20 cellular contexts compared by ENCODE assay signal in genomic region chr6:134472046-134472445, GRCh38.
DNase-seq lines count a peak whose midpoint lies in the region; ATAC-seq and TF ChIP-seq lines count a peak whose summit lies in the region.
"Had no signal": no experiment of that assay in that cellular context is flagged by ENCODE, and none has a peak within 500 bp of the region (broad histone marks: within the 10 kb centered on the region; RNA-seq: fewer than 3 reads in every experiment).

No MANE protein-coding gene starts in this region.

- no peaks in the 10 kb centered on the region for H3K36me3 Mint-ChIP-seq in Caco-2 (ENCODE audit: insufficient read depth, unreplicated experiment)
- no peaks in the 10 kb centered on the region for H3K36me3 Mint-ChIP-seq in activated naive CD4-positive, alpha-beta T cell treated with anti-CD3 and anti-CD28 coated beads, Interleukin-2, amount 10 ng/mL, durations not matched to agents 7 days and 5 days
- H3K36me3 Mint-ChIP-seq in HFFc6 (ENCODE audit: low read depth): no peaks in the 10 kb centered on the region
- H3K36me3 Mint-ChIP-seq: CD4-positive, CD25-positive, alpha-beta regulatory T cell; CD8-positive, alpha-beta T cell had no signal

- no peak overlapping the region for H3K4me3 Mint-ChIP-seq in Caco-2 (ENCODE audit: unreplicated experiment)
- no peak overlapping the region for H3K4me3 Mint-ChIP-seq in activated naive CD4-positive, alpha-beta T cell treated with anti-CD3 and anti-CD28 coated beads, Interleukin-2, amount 10 ng/mL, durations not matched to agents 7 days and 5 days
- H3K4me3 Mint-ChIP-seq in HFFc6: no peak overlapping the region
- H3K4me3 Mint-ChIP-seq: B cell; CD4-positive, CD25-positive, alpha-beta regulatory T cell; CD8-positive, alpha-beta T cell had no signal

- intact Hi-C loops in psoas muscle (cut with DNase I): loop anchor here in 1 of 2 donors (5.0 kb wide), 1 partner anchor 295 kb away; no protein-coding TSS in a partner anchor
- intact Hi-C loops in Caco-2 (cut with micrococcal nuclease; ENCODE audit: unreplicated experiment): no loop called here

- H3K27me3 ChIP-seq in psoas muscle (ENCODE audit: insufficient read depth in 3 of 3, low read length in 2 of 3) (no peaks in the 10 kb centered on the region), Caco-2 (replicated peaks; ENCODE audit: control insufficient read depth, insufficient read depth, low read length) (no peaks in the 10 kb centered on the region)
- H3K27me3 ChIP-seq: BLaER1 had no signal

- H3K27ac Mint-ChIP-seq in Caco-2 (ENCODE audit: unreplicated experiment): no peak overlapping the region
- no peak overlapping the region for H3K27ac Mint-ChIP-seq in activated naive CD4-positive, alpha-beta T cell treated with anti-CD3 and anti-CD28 coated beads, Interleukin-2, amount 10 ng/mL, durations not matched to agents 7 days and 5 days
- H3K27ac Mint-ChIP-seq in HFFc6: no peak overlapping the region
- H3K27ac Mint-ChIP-seq: B cell; CD8-positive, alpha-beta T cell had no signal

- ATAC-seq in psoas muscle: no peak
- ATAC-seq: CD8-positive, alpha-beta T cell had no signal

- no peaks in the 10 kb centered on the region for H3K27me3 Mint-ChIP-seq in Caco-2 (ENCODE audit: insufficient read depth, unreplicated experiment)
- peaks cover 6% of the 10 kb centered on the region for H3K27me3 Mint-ChIP-seq in activated naive CD4-positive, alpha-beta T cell treated with anti-CD3 and anti-CD28 coated beads, Interleukin-2, amount 10 ng/mL, durations not matched to agents 7 days and 5 days
- no peaks in the 10 kb centered on the region for H3K27me3 Mint-ChIP-seq in HFFc6 (ENCODE audit: insufficient read depth)
- H3K27me3 Mint-ChIP-seq: B cell; CD4-positive, CD25-positive, alpha-beta regulatory T cell had no signal

- TF ChIP-seq CTCF in HEK293 (tag by site-specific recombination; IDR thresholded peaks at IDR 0.05) (no peak), psoas muscle (IDR thresholded peaks at IDR 0.05) (no peak), Caco-2 (IDR thresholded peaks at IDR 0.05; ENCODE audit: insufficient read depth in 1 of 2, low read depth in 1 of 2, low read length in 1 of 2, severe bottlenecking in 1 of 2, unreplicated experiment in 1 of 2) (no peak), HFFc6 (IDR thresholded peaks at IDR 0.05) (no peak)

- H3K27ac ChIP-seq in HEK293 (ENCODE audit: extremely low read depth, low read depth, low read length) (no peak overlapping the region), psoas muscle (peak overlapping the region; percentile 87)
- H3K27ac ChIP-seq: 22Rv1, BLaER1, C4-2B, GM23248 had no signal

- BruUV-seq in Caco-2 (replicated peaks; lab: Mats Ljungman, UMichigan): no TSS peak

- H3K4me1 ChIP-seq in HEK293 (ENCODE audit: control insufficient read depth, insufficient read depth, low read length) (peaks cover 11% of the 10 kb centered on the region), psoas muscle (peaks cover 31% of the 10 kb centered on the region), Caco-2 (peaks cover 3% of the 10 kb centered on the region; the same call in 1 of the 2 replicates)
- H3K4me1 ChIP-seq: BLaER1 had no signal

- H3K4me3 ChIP-seq in HEK293 (ENCODE audit: low read depth, low read length) (no peak overlapping the region), psoas muscle (no peak overlapping the region), Caco-2 (ENCODE audit: low read depth, low read length) (no peak overlapping the region)
- H3K4me3 ChIP-seq: BLaER1, GM23248 had no signal

- POLR2A ChIA-PET in HEK293 (lab: Yijun Ruan, JAX) (no interaction called here), Caco-2 (lab: Charles Lee) (no interaction called here)

- DNase-seq in Daoy (ENCODE audit: low read depth) (peak; percentile 24), M059J (ENCODE audit: low read depth) (peak; percentile 57), psoas muscle (no peak), HT-29 (ENCODE audit: low spot score) (no peak), Caco-2 (no peak), HFFc6 (no peak)
- no peak for DNase-seq in activated naive CD4-positive, alpha-beta T cell treated with anti-CD3 and anti-CD28 coated beads, Interleukin-2, amount 10 ng/mL, durations not matched to agents 7 days and 5 days
- DNase-seq: CD4-positive, CD25-positive, alpha-beta regulatory T cell; CD8-positive, alpha-beta T cell; DMS53; DMS79 treated with DMSO at 0.1 percent for 48 hours; GF-D8; GM23248; H7; HCEC 1CT had no signal

- CTCF ChIA-PET in HEK293 (lab: Yijun Ruan, JAX) (no interaction called here), Caco-2 (lab: Charles Lee) (no interaction called here)
- CTCF ChIA-PET in activated naive CD4-positive, alpha-beta T cell treated with anti-CD3 and anti-CD28 coated beads, Interleukin-2, amount 10 ng/mL, durations not matched to agents 7 days and 5 days (lab: Charles Lee): interaction anchor here (0.7 kb wide), 1 partner anchor 351 kb away, joined by 3 read pairs; no protein-coding TSS in a partner anchor

- no peaks in the 10 kb centered on the region for H3K4me1 Mint-ChIP-seq in Caco-2 (ENCODE audit: low read depth, unreplicated experiment)
- H3K4me1 Mint-ChIP-seq in activated naive CD4-positive, alpha-beta T cell treated with anti-CD3 and anti-CD28 coated beads, Interleukin-2, amount 10 ng/mL, durations not matched to agents 7 days and 5 days: no peaks in the 10 kb centered on the region
- peaks cover 32% of the 10 kb centered on the region for H3K4me1 Mint-ChIP-seq in HFFc6 (ENCODE audit: low read depth)
- H3K4me1 Mint-ChIP-seq: B cell had no signal

- no peaks in the 10 kb centered on the region for H3K9me3 Mint-ChIP-seq in Caco-2 (ENCODE audit: unreplicated experiment)
- no peaks in the 10 kb centered on the region for H3K9me3 Mint-ChIP-seq in activated naive CD4-positive, alpha-beta T cell treated with anti-CD3 and anti-CD28 coated beads, Interleukin-2, amount 10 ng/mL, durations not matched to agents 7 days and 5 days
- no peaks in the 10 kb centered on the region for H3K9me3 Mint-ChIP-seq in HFFc6
- H3K9me3 Mint-ChIP-seq: CD4-positive, CD25-positive, alpha-beta regulatory T cell; CD8-positive, alpha-beta T cell had no signal

- H3K9me3 ChIP-seq in HEK293 (ENCODE audit: control insufficient read depth, insufficient read depth, low read depth, low read length) (no peaks in the 10 kb centered on the region), psoas muscle (no peaks in the 10 kb centered on the region), Caco-2 (no peaks in the 10 kb centered on the region)
- H3K9me3 ChIP-seq: BLaER1 had no signal

- no peaks in the 10 kb centered on the region for H3K36me3 ChIP-seq in HEK293 (ENCODE audit: control insufficient read depth in 2 of 2, insufficient read depth in 1 of 2, low read length in 2 of 2)
- no peaks in the 10 kb centered on the region for H3K36me3 ChIP-seq in psoas muscle (ENCODE audit: insufficient read depth in 1 of 2, low read depth in 1 of 2)
- no peaks in the 10 kb centered on the region for H3K36me3 ChIP-seq in Caco-2 (ENCODE audit: control insufficient read depth, insufficient read depth, low read length)
- H3K36me3 ChIP-seq: BLaER1 had no signal

- 88 to 97% (median 92%) methylated on average over 3 of the region's 3 CpGs for WGBS in psoas muscle, 3 donors

TF ChIP-seq in HEK293, 187 proteins besides CTCF, POLR2A, EP300 and RAD21:
- TF ChIP-seq ZBTB7A (tag by site-specific recombination; IDR thresholded peaks at IDR 0.05; ENCODE audit: low read depth) (no peak), ZNF514 (tag by site-specific recombination; IDR thresholded peaks at IDR 0.05) (no peak), ZNF19 (tag by site-specific recombination; IDR thresholded peaks at IDR 0.05; ENCODE audit: low read depth) (no peak)
- TF ChIP-seq, protein P1, sequence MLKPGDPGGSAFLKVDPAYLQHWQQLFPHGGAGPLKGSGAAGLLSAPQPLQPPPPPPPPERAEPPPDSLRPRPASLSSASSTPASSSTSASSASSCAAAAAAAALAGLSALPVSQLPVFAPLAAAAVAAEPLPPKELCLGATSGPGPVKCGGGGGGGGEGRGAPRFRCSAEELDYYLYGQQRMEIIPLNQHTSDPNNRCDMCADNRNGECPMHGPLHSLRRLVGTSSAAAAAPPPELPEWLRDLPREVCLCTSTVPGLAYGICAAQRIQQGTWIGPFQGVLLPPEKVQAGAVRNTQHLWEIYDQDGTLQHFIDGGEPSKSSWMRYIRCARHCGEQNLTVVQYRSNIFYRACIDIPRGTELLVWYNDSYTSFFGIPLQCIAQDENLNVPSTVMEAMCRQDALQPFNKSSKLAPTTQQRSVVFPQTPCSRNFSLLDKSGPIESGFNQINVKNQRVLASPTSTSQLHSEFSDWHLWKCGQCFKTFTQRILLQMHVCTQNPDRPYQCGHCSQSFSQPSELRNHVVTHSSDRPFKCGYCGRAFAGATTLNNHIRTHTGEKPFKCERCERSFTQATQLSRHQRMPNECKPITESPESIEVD (tag by site-specific recombination; IDR thresholded peaks at IDR 0.05): 0 out of 2 replicates have a peak, but pooled peaks have one; percentile 14
TF ChIP-seq in HEK293: peak in this region for 1.

Comparison
In these comparisons a context has a peak if more than half of its experiments do, and no peak if none do; other contexts are left out.
1. DNase-seq: peak in Daoy (single experiment) and M059J (single experiment); none in psoas muscle (0 of 2), HT-29 (single experiment), Caco-2 (0 of 2), activated naive CD4-positive, alpha-beta T cell treated with anti-CD3 and anti-CD28 coated beads, Interleukin-2, amount 10 ng/mL, durations not matched to agents 7 days and 5 days (single experiment) and HFFc6 (single experiment).